ENCODE assay signal across 1 cellular context in the genomic region with DNA sequence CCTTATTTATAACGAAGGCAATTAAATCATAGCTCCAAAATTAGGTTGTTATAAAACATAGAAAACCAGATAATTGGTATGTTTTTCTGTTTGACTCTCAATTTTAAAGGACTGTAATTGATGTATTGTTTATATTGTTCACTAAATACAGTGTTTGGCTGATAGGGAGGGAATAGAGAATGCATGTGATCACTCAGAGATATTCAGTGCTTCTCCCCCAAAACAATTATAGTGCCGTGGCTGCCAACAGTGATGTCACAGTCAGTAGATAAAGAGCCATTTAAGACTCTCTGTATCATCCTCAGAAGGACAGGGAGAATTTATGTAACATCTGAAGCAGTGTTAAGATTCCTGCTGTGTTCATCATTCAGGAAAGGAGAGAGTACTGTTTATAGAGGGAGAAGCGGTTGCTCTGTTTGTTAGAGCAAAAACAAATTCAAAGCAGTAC.
A peak's percentile ranks its signal among the peaks of the same experiment; 100 is the strongest.
TF ChIP-seq lines count a peak whose summit lies in the region.

No MANE protein-coding gene starts in this region.

TF ChIP-seq in HEK293, 187 proteins besides CTCF, POLR2A, EP300 and RAD21 (continued from another document and continues in another):
- TF ChIP-seq ZNF488 (tag by site-specific recombination; IDR thresholded peaks at IDR 0.05) (no peak), ZNF513 (tag by site-specific recombination; IDR thresholded peaks at IDR 0.05) (no peak), ZNF747 (tag by site-specific recombination; IDR thresholded peaks at IDR 0.05) (no peak), ZNF843 (tag by site-specific recombination; IDR thresholded peaks at IDR 0.05) (peak; percentile 90), ZNF2 (tag by site-specific recombination; IDR thresholded peaks at IDR 0.05) (peak; percentile 70; the same call in 1 of the 2 replicates), ZNF202 (tag by site-specific recombination; IDR thresholded peaks at IDR 0.05; ENCODE audit: borderline replicate concordance) (no peak), ZEB2 (tag by site-specific recombination; IDR thresholded peaks at IDR 0.05) (peak; percentile 95), ZNF37A (tag by site-specific recombination; IDR thresholded peaks at IDR 0.05) (no peak), KLF9 (tag by site-specific recombination; IDR thresholded peaks at IDR 0.05; ENCODE audit: low read depth) (no peak), ZNF239 (tag by site-specific recombination; IDR thresholded peaks at IDR 0.05) (0 out of 2 replicates have a peak, but pooled peaks have one; percentile 33), ZNF560 (tag by site-specific recombination; IDR thresholded peaks at IDR 0.05; ENCODE audit: borderline replicate concordance) (no peak), ZNF707 (tag by site-specific recombination; IDR thresholded peaks at IDR 0.05) (no peak), ZNF777 (tag by site-specific recombination; IDR thresholded peaks at IDR 0.05; ENCODE audit: borderline replicate concordance) (no peak), ZNF639 (tag by site-specific recombination; IDR thresholded peaks at IDR 0.05) (peak; percentile 48), ZIC2 (tag by site-specific recombination; IDR thresholded peaks at IDR 0.05) (peak; percentile 56), ZBTB8A (tag by site-specific recombination; IDR thresholded peaks at IDR 0.05) (no peak), SCRT1 (tag by site-specific recombination; IDR thresholded peaks at IDR 0.05; ENCODE audit: borderline replicate concordance) (peak; percentile 10; the same call in 1 of the 2 replicates), ZNF155 (tag by site-specific recombination; IDR thresholded peaks at IDR 0.05) (no peak), ZNF140 (tag by site-specific recombination; IDR thresholded peaks at IDR 0.05) (no peak), ZNF544 (tag by site-specific recombination; IDR thresholded peaks at IDR 0.05) (no peak), SP2 (tag by site-specific recombination; IDR thresholded peaks at IDR 0.05) (no peak), ZNF416 (tag by site-specific recombination; IDR thresholded peaks at IDR 0.05) (no peak), ZNF670 (tag by site-specific recombination; IDR thresholded peaks at IDR 0.05; ENCODE audit: low read depth) (no peak), ZNF266 (tag by site-specific recombination; IDR thresholded peaks at IDR 0.05; ENCODE audit: low read depth) (no peak), ZNF624 (tag by site-specific recombination; IDR thresholded peaks at IDR 0.05) (no peak), SP3 (tag by site-specific recombination; IDR thresholded peaks at IDR 0.05) (peak; percentile 24), ZNF645 (tag by site-specific recombination; IDR thresholded peaks at IDR 0.05) (no peak), ZNF529 (tag by site-specific recombination; IDR thresholded peaks at IDR 0.05; ENCODE audit: insufficient replicate concordance) (no peak), KLF16 (tag by site-specific recombination; IDR thresholded peaks at IDR 0.05) (no peak), KLF1 (tag by site-specific recombination; IDR thresholded peaks at IDR 0.05) (0 out of 2 replicates have a peak, but pooled peaks have one; percentile 11), RBAK (tag by site-specific recombination; IDR thresholded peaks at IDR 0.05) (no peak), ZNF76 (tag by site-specific recombination; IDR thresholded peaks at IDR 0.05; ENCODE audit: borderline replicate concordance, low read depth) (0 out of 2 replicates have a peak, but pooled peaks have one; percentile 29), ZBTB7A (tag by site-specific recombination; IDR thresholded peaks at IDR 0.05; ENCODE audit: low read depth) (no peak), ZNF548 (tag by site-specific recombination; IDR thresholded peaks at IDR 0.05) (no peak), KLF10 (tag by site-specific recombination; IDR thresholded peaks at IDR 0.05) (peak; percentile 76), ZFP69B (tag by site-specific recombination; IDR thresholded peaks at IDR 0.05) (no peak), ZNF335 (tag by site-specific recombination; conservative IDR thresholded peaks at IDR 0.05) (no peak; the same call in none of the 2 replicates), ZNF132 (tag by site-specific recombination; IDR thresholded peaks at IDR 0.05; ENCODE audit: borderline replicate concordance) (no peak), PRDM1 (tag by site-specific recombination; IDR thresholded peaks at IDR 0.05) (peak; percentile 48), ZNF623 (tag by site-specific recombination; IDR thresholded peaks at IDR 0.05) (peak; percentile 33; the same call in 1 of the 2 replicates), ZNF394 (tag by site-specific recombination; IDR thresholded peaks at IDR 0.05; ENCODE audit: borderline replicate concordance) (peak; percentile 99)
- TF ChIP-seq, protein P1, sequence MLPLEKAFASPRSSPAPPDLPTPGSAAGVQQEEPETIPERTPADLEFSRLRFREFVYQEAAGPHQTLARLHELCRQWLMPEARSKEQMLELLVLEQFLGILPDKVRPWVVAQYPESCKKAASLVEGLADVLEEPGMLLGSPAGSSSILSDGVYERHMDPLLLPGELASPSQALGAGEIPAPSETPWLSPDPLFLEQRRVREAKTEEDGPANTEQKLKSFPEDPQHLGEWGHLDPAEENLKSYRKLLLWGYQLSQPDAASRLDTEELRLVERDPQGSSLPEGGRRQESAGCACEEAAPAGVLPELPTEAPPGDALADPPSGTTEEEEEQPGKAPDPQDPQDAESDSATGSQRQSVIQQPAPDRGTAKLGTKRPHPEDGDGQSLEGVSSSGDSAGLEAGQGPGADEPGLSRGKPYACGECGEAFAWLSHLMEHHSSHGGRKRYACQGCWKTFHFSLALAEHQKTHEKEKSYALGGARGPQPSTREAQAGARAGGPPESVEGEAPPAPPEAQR (tag by site-specific recombination; IDR thresholded peaks at IDR 0.05), result no peak
- TF ChIP-seq, protein P2, sequence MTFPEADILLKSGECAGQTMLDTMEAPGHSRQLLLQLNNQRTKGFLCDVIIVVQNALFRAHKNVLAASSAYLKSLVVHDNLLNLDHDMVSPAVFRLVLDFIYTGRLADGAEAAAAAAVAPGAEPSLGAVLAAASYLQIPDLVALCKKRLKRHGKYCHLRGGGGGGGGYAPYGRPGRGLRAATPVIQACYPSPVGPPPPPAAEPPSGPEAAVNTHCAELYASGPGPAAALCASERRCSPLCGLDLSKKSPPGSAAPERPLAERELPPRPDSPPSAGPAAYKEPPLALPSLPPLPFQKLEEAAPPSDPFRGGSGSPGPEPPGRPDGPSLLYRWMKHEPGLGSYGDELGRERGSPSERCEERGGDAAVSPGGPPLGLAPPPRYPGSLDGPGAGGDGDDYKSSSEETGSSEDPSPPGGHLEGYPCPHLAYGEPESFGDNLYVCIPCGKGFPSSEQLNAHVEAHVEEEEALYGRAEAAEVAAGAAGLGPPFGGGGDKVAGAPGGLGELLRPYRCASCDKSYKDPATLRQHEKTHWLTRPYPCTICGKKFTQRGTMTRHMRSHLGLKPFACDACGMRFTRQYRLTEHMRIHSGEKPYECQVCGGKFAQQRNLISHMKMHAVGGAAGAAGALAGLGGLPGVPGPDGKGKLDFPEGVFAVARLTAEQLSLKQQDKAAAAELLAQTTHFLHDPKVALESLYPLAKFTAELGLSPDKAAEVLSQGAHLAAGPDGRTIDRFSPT (tag by site-specific recombination; IDR thresholded peaks at IDR 0.05), result peak; percentile 56
- TF ChIP-seq, protein P3, sequence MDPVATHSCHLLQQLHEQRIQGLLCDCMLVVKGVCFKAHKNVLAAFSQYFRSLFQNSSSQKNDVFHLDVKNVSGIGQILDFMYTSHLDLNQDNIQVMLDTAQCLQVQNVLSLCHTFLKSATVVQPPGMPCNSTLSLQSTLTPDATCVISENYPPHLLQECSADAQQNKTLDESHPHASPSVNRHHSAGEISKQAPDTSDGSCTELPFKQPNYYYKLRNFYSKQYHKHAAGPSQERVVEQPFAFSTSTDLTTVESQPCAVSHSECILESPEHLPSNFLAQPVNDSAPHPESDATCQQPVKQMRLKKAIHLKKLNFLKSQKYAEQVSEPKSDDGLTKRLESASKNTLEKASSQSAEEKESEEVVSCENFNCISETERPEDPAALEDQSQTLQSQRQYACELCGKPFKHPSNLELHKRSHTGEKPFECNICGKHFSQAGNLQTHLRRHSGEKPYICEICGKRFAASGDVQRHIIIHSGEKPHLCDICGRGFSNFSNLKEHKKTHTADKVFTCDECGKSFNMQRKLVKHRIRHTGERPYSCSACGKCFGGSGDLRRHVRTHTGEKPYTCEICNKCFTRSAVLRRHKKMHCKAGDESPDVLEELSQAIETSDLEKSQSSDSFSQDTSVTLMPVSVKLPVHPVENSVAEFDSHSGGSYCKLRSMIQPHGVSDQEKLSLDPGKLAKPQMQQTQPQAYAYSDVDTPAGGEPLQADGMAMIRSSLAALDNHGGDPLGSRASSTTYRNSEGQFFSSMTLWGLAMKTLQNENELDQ (tag by site-specific recombination; IDR thresholded peaks at IDR 0.05; ENCODE audit: low read depth), result no peak
- TF ChIP-seq, protein P4, sequence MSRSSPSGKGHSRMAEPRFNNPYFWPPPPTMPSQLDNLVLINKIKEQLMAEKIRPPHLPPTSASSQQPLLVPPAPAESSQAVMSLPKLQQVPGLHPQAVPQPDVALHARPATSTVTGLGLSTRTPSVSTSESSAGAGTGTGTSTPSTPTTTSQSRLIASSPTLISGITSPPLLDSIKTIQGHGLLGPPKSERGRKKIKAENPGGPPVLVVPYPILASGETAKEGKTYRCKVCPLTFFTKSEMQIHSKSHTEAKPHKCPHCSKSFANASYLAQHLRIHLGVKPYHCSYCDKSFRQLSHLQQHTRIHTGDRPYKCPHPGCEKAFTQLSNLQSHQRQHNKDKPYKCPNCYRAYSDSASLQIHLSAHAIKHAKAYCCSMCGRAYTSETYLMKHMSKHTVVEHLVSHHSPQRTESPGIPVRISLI (tag by site-specific recombination; IDR thresholded peaks at IDR 0.05), result peak; percentile 66; the same call in 1 of the 2 replicates
- TF ChIP-seq, protein P5, sequence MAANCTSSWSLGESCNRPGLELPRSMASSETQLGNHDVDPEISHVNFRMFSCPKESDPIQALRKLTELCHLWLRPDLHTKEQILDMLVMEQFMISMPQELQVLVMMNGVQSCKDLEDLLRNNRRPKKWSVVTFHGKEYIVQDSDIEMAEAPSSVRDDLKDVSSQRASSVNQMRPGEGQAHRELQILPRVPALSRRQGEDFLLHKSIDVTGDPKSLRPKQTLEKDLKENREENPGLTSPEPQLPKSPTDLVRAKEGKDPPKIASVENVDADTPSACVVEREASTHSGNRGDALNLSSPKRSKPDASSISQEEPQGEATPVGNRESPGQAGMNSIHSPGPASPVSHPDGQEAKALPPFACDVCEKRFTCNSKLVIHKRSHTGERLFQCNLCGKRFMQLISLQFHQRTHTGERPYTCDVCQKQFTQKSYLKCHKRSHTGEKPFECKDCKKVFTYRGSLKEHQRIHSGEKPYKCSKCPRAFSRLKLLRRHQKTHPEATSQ (tag by site-specific recombination; IDR thresholded peaks at IDR 0.05), result no peak
